20 cellular contexts compared by ENCODE assay signal in genomic region chr6:76166297-76166696, GRCh38.
"Had no signal": no experiment of that assay in that cellular context is flagged by ENCODE, and none has a peak within 500 bp of the region (broad histone marks: within the 10 kb centered on the region; RNA-seq: fewer than 3 reads in every experiment).

No MANE protein-coding gene starts in this region.

- DNase-seq: activated CD4-positive, alpha-beta T cell treated with anti-CD3 and anti-CD28 coated beads for 4 hours; activated CD8-positive, alpha-beta memory T cell treated with anti-CD3 and anti-CD28 coated beads, Interleukin-2, amount 50 U/mL, for 4 hours; activated CD8-positive, alpha-beta T cell treated with anti-CD3 and anti-CD28 coated beads for 36 hours; activated naive CD4-positive, alpha-beta T cell treated with anti-CD3 and anti-CD28 coated beads, Interleukin-2, amount 50 U/mL, for 16 hours; activated naive CD8-positive, alpha-beta T cell treated with anti-CD3 and anti-CD28 coated beads, Interleukin-2, amount 10 ng/mL, durations not matched to agents 7 days and 5 days; activated T-cell treated with anti-CD3 and anti-CD28 coated beads, Interleukin-2, amount 50 U/mL, for 72 hours; adrenal gland; caudate nucleus; NCI-H1092 treated with DMSO at 0.1 percent for 48 hours; NCI-H1417 treated with DMSO at 0.1 percent for 48 hours; NCI-H187; NCI-H2081; NCI-H510A treated with DMSO at 0.1 percent for 48 hours; PC-9; SK-N-SH; T-helper 1 cell had no signal

- H3K9ac ChIP-seq: KMS-11, SK-N-SH had no signal

- H3K36me3 ChIP-seq: adrenal gland had no signal

- H3K9me3 ChIP-seq: adrenal gland, SK-N-SH had no signal

- H3K4me3 ChIP-seq: adrenal gland, PC-9 had no signal

- H3K4me1 ChIP-seq: adrenal gland had no signal

- H3K9me3 Mint-ChIP-seq: activated CD8-positive, alpha-beta T cell treated with anti-CD3 and anti-CD28 coated beads for 36 hours had no signal

- H3K4me2 ChIP-seq: KMS-11, PC-9, SK-N-SH had no signal

- H3K27me3 ChIP-seq: adrenal gland had no signal

- H3K27ac ChIP-seq: adrenal gland, KMS-11, PC-9, VCaP had no signal

- H3K9me2 ChIP-seq: SK-N-SH had no signal

- H3K27ac Mint-ChIP-seq: activated CD8-positive, alpha-beta T cell treated with anti-CD3 and anti-CD28 coated beads for 36 hours; activated naive CD8-positive, alpha-beta T cell treated with anti-CD3 and anti-CD28 coated beads, Interleukin-2, amount 10 ng/mL, durations not matched to agents 7 days and 5 days; activated T-cell treated with anti-CD3 and anti-CD28 coated beads, Interleukin-2, amount 50 U/mL, for 72 hours; activated T-helper 2 cell treated with anti-CD3 and anti-CD28 coated beads, Interferon-gamma antibody, Interleukin-2, Interleukin-4, amounts not matched to agents 10 μg/mL and 5 μg/mL and 100 μg/mL, durations not matched to agents 14 hours and 24 hours and 36 hours had no signal

- ATAC-seq: activated CD4-positive, CD25-positive, alpha-beta regulatory T cell treated with anti-CD3 and anti-CD28 coated beads, Interleukin-2, amount 50 U/mL, for 24 hours; activated CD8-positive, alpha-beta T cell treated with anti-CD3 and anti-CD28 coated beads for 36 hours; activated T-cell treated with anti-CD3 and anti-CD28 coated beads, Interleukin-2, amount 50 U/mL, for 72 hours had no signal

- H3K36me3 Mint-ChIP-seq: activated naive CD8-positive, alpha-beta T cell treated with anti-CD3 and anti-CD28 coated beads, Interleukin-2, amount 10 ng/mL, durations not matched to agents 7 days and 5 days had no signal

- H3K27me3 Mint-ChIP-seq: activated CD8-positive, alpha-beta T cell treated with anti-CD3 and anti-CD28 coated beads for 36 hours; activated naive CD8-positive, alpha-beta T cell treated with anti-CD3 and anti-CD28 coated beads, Interleukin-2, amount 10 ng/mL, durations not matched to agents 7 days and 5 days had no signal

- H3K4me3 Mint-ChIP-seq: activated CD8-positive, alpha-beta T cell treated with anti-CD3 and anti-CD28 coated beads for 36 hours; activated naive CD8-positive, alpha-beta T cell treated with anti-CD3 and anti-CD28 coated beads, Interleukin-2, amount 10 ng/mL, durations not matched to agents 7 days and 5 days; activated T-cell treated with anti-CD3 and anti-CD28 coated beads, Interleukin-2, amount 50 U/mL, for 72 hours had no signal

- H3K4me1 Mint-ChIP-seq: activated naive CD8-positive, alpha-beta T cell treated with anti-CD3 and anti-CD28 coated beads, Interleukin-2, amount 10 ng/mL, durations not matched to agents 7 days and 5 days had no signal

- H2AFZ ChIP-seq: PC-9 had no signal
